In the genomic region with DNA sequence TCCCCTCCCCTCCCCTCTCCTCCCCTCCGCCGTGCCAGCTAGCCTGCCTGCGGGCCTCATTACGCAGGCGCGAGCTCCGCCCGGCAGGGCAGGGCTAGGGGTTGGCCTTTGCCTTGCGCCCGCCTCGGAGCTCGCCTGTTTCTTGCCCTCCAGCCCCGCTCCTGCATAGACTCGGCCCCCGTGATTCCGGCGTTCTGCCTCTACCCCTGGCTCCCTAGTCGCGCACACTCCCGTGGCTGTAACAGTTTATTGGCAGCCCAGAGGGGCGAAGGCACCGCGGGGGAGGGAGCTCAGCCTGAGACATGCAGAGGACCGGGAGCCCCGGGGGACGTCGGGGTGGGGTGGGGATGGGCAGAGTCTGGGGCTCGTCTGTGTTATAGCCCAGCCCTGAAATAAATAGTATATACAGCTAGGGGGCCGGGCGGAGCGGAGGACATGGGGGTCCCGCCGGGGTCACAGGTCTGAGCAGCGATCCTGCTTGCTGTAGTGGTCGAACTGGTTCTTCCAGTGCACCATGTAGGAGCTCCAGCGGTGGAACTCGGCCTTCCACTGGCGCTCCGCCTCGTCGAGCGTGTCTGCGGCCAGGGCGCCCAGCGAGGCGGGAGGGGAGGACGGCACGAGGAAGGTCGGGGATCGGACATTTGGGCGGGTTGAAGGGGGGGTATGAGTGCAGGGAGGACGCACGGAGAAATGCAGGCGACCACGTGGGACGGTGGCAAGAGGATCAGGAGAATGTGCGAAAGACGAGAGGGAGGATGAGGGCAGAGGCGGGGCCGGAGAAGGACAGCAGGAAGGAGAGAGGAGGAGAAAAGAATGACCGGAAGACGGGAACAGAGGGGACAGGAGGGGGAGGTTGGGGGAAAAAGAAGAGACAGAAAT, we compare ENCODE assay signal across 1 cellular context.
TF ChIP-seq lines count a peak whose summit lies in the region.

No MANE protein-coding gene starts in this region.

TF ChIP-seq in GM12878, 131 proteins besides CTCF, POLR2A, EP300 and RAD21 (continued from another document):
- TF ChIP-seq, protein P1, sequence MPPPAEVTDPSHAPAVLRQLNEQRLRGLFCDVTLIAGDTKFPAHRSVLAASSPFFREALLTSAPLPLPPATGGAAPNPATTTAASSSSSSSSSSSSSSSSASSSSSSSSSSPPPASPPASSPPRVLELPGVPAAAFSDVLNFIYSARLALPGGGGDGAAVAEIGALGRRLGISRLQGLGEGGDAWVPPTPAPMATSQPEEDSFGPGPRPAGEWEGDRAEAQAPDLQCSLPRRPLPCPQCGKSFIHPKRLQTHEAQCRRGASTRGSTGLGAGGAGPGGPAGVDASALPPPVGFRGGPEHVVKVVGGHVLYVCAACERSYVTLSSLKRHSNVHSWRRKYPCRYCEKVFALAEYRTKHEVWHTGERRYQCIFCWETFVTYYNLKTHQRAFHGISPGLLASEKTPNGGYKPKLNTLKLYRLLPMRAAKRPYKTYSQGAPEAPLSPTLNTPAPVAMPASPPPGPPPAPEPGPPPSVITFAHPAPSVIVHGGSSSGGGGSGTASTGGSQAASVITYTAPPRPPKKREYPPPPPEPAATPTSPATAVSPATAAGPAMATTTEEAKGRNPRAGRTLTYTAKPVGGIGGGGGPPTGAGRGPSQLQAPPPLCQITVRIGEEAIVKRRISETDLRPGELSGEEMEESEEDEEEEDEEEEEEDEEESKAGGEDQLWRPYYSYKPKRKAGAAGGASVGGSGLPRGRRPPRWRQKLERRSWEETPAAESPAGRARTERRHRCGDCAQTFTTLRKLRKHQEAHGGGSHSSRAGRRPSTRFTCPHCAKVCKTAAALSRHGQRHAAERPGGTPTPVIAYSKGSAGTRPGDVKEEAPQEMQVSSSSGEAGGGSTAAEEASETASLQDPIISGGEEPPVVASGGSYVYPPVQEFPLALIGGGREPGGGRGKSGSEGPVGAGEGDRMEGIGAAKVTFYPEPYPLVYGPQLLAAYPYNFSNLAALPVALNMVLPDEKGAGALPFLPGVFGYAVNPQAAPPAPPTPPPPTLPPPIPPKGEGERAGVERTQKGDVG (CRISPR knock-in tag; IDR thresholded peaks at IDR 0.05), result 0 out of 2 replicates have a peak, but pooled peaks have one; percentile 55
- 0 out of 2 replicates have a peak, but pooled peaks have one; percentile 12 for TF ChIP-seq HCFC1 (IDR thresholded peaks at IDR 0.05; ENCODE audit: low read length)
